In genomic region chr14:37234222-37234621, GRCh38 we compare ENCODE assay signal across 7 cellular contexts. TPM values are rescaled to one million over a fixed set of nuclear protein-coding genes. Genes with fewer than 3 reads are reported as not detected.
"Had no signal": no experiment of that assay in that cellular context is flagged by ENCODE, and none has a peak within 500 bp of the region (broad histone marks: within the 10 kb centered on the region; RNA-seq: fewer than 3 reads in every experiment).

No MANE protein-coding gene starts in this region.

- H3K27ac ChIP-seq: HL-60, KMS-11 had no signal

- DNase-seq: IMR-90, KBM-7, KG1 had no signal

- FAIRE-seq: HTR-8/SVneo had no signal

- H3K4me2 ChIP-seq: KMS-11 had no signal

- H3K9ac ChIP-seq: KMS-11 had no signal

RNA-seq across cellular contexts. Expression of gene MIPOL1, which starts 36.5 kb away (rescaled TPM):
- polyA plus RNA-seq: IgD-negative memory B cell had no signal
